In genomic region chrX:148371251-148371650, GRCh38 we compare ENCODE assay signal across 18 cellular contexts.
"Had no signal": no experiment of that assay in that cellular context is flagged by ENCODE, and none has a peak within 500 bp of the region (broad histone marks: within the 10 kb centered on the region; RNA-seq: fewer than 3 reads in every experiment).

No MANE protein-coding gene starts in this region.

- H3K9me3 Mint-ChIP-seq: immature natural killer cell had no signal

- H3K27me3 Mint-ChIP-seq: naive thymus-derived CD4-positive, alpha-beta T cell had no signal

- H3K4me3 Mint-ChIP-seq: immature natural killer cell; naive thymus-derived CD4-positive, alpha-beta T cell had no signal

- H3K4me3 ChIP-seq: colonic mucosa, heart right ventricle, right atrium auricular region, sigmoid colon, skin epidermis, stomach, thoracic aorta had no signal

- H3K36me3 ChIP-seq: colonic mucosa, heart right ventricle, neutrophil, right atrium auricular region, sigmoid colon, stomach, thoracic aorta had no signal

- H3K36me3 Mint-ChIP-seq: immature natural killer cell had no signal

- H3K4me1 ChIP-seq: colonic mucosa, heart right ventricle, right atrium auricular region, sigmoid colon, stomach had no signal

- ATAC-seq: heart right ventricle; naive thymus-derived CD4-positive, alpha-beta T cell had no signal

- DNase-seq: colonic mucosa; dermis blood vessel endothelial cell; heart right ventricle; immature natural killer cell; kidney; mammary epithelial cell; naive thymus-derived CD4-positive, alpha-beta T cell; posterior cingulate gyrus; sigmoid colon; stimulated activated CD4-positive, alpha-beta T cell treated with anti-CD3 and anti-CD28 coated beads, Interleukin-12 subunit alpha, Interleukin-12 subunit beta, amount 100 ng/mL, for 4 hours; stimulated activated naive CD4-positive, alpha-beta T cell; stomach; substantia nigra; trophoblast cell had no signal

- H3K27ac ChIP-seq: colonic mucosa, heart right ventricle, neutrophil, right atrium auricular region, sigmoid colon, skin epidermis, stomach, thoracic aorta had no signal

- H3K4me1 Mint-ChIP-seq: immature natural killer cell had no signal

- H3K9me3 ChIP-seq: colonic mucosa, neutrophil, sigmoid colon, thoracic aorta had no signal

- H3K27me3 ChIP-seq: colonic mucosa, heart right ventricle, neutrophil, right atrium auricular region, sigmoid colon, stomach had no signal

- H3K27ac Mint-ChIP-seq: immature natural killer cell; naive thymus-derived CD4-positive, alpha-beta T cell had no signal
